In the genomic region with DNA sequence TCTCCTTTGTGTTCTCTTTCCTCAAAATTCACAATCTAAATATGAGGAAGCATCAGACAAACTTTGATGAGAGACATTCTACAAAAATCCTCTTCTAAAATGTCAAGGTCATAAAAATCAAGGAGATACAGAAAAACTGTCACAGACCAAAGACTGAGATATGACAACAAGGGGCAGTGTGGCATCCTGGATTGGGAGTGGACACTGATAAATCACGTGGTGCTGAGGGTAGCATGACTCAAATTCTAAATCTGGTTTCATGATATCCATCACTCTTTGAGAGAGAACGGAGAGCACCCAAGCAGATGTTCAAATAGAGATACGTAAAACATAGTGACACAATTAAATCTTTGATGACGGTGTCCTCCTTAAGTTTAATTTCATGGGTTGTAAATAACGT, we compare ENCODE assay signal across 27 cellular contexts. TPM values are rescaled to one million over a fixed set of nuclear protein-coding genes. Genes with fewer than 3 reads are reported as not detected.
"Had no signal": no experiment of that assay in that cellular context is flagged by ENCODE, and none has a peak within 500 bp of the region (broad histone marks: within the 10 kb centered on the region; RNA-seq: fewer than 3 reads in every experiment).

No MANE protein-coding gene starts in this region.

- H3K79me2 ChIP-seq: parathyroid adenoma had no signal

- H3K36me3 Mint-ChIP-seq: activated CD4-positive, alpha-beta memory T cell treated with anti-CD3 and anti-CD28 coated beads for 36 hours; activated naive CD8-positive, alpha-beta T cell treated with anti-CD3 and anti-CD28 coated beads for 36 hours; memory B cell; naive thymus-derived CD8-positive, alpha-beta T cell; stimulated activated effector memory CD8-positive, alpha-beta T cell treated with anti-CD3 and anti-CD28 coated beads, Interleukin-12 subunit alpha, Interleukin-12 subunit beta, amount 100 ng/mL, for 72 hours had no signal

- H2AFZ ChIP-seq: parathyroid adenoma had no signal

- H3K27me3 ChIP-seq: gastrocnemius medialis, neutrophil, stomach, upper lobe of right lung had no signal

- H3K9ac ChIP-seq: parathyroid adenoma had no signal

- DNase-seq: activated B cell treated with CpG ODN at 0.5 μM for 24 hours; activated CD4-positive, alpha-beta memory T cell treated with anti-CD3 and anti-CD28 coated beads for 36 hours; activated CD4-positive, alpha-beta T cell treated with anti-CD3 and anti-CD28 coated beads for 4 hours; activated naive CD4-positive, alpha-beta T cell; activated naive CD8-positive, alpha-beta T cell treated with anti-CD3 and anti-CD28 coated beads for 36 hours; amniotic stem cell; effector memory CD4-positive, alpha-beta T cell; gastrocnemius medialis; head of caudate nucleus; kidney glomerular epithelial cell; left ventricle myocardium superior; naive thymus-derived CD8-positive, alpha-beta T cell; stimulated activated CD4-positive, alpha-beta T cell treated with anti-CD3 and anti-CD28 coated beads, Interleukin-4, amount 100 ng/mL, for 24 hours; stomach; T-helper 1 cell; T-helper 9 cell; upper lobe of right lung had no signal

- ATAC-seq: activated T-helper 17 cell treated with anti-CD3 and anti-CD28 coated beads, Interleukin-2, amount 50 U/mL, for 72 hours; gastrocnemius medialis; left ventricle myocardium superior; naive thymus-derived CD8-positive, alpha-beta T cell; sciatic nerve; stimulated activated effector memory CD8-positive, alpha-beta T cell treated with anti-CD3 and anti-CD28 coated beads, Interleukin-12 subunit alpha, Interleukin-12 subunit beta, amount 100 ng/mL, for 72 hours; upper lobe of right lung had no signal

- H3K27ac Mint-ChIP-seq: activated B cell treated with CpG ODN at 0.5 μM for 24 hours; activated CD4-positive, alpha-beta memory T cell treated with anti-CD3 and anti-CD28 coated beads for 36 hours; activated naive CD8-positive, alpha-beta T cell treated with anti-CD3 and anti-CD28 coated beads for 36 hours; activated T-helper 17 cell treated with anti-CD3 and anti-CD28 coated beads, Interleukin-2, amount 50 U/mL, for 72 hours; memory B cell; naive thymus-derived CD8-positive, alpha-beta T cell; stimulated activated effector memory CD8-positive, alpha-beta T cell treated with anti-CD3 and anti-CD28 coated beads, Interleukin-12 subunit alpha, Interleukin-12 subunit beta, amount 100 ng/mL, for 72 hours had no signal

- H3K36me3 ChIP-seq: gastrocnemius medialis, neutrophil, stomach, thoracic aorta, upper lobe of right lung had no signal

- H3K9me3 Mint-ChIP-seq: activated B cell treated with CpG ODN at 0.5 μM for 24 hours; activated CD4-positive, alpha-beta memory T cell treated with anti-CD3 and anti-CD28 coated beads for 36 hours; activated naive CD8-positive, alpha-beta T cell treated with anti-CD3 and anti-CD28 coated beads for 36 hours; activated T-helper 17 cell treated with anti-CD3 and anti-CD28 coated beads, Interleukin-2, amount 50 U/mL, for 72 hours; memory B cell; naive thymus-derived CD8-positive, alpha-beta T cell; stimulated activated effector memory CD8-positive, alpha-beta T cell treated with anti-CD3 and anti-CD28 coated beads, Interleukin-12 subunit alpha, Interleukin-12 subunit beta, amount 100 ng/mL, for 72 hours had no signal

- H3K4me3 ChIP-seq: gastrocnemius medialis, stomach, thoracic aorta, upper lobe of right lung had no signal

- H3K27me3 Mint-ChIP-seq: activated CD4-positive, alpha-beta memory T cell treated with anti-CD3 and anti-CD28 coated beads for 36 hours; activated naive CD8-positive, alpha-beta T cell treated with anti-CD3 and anti-CD28 coated beads for 36 hours; activated T-helper 17 cell treated with anti-CD3 and anti-CD28 coated beads, Interleukin-2, amount 50 U/mL, for 72 hours had no signal

- H3K9me3 ChIP-seq: gastrocnemius medialis, neutrophil, stomach, thoracic aorta, upper lobe of right lung had no signal

- H3K27ac ChIP-seq: gastrocnemius medialis, neutrophil, parathyroid adenoma, stomach, thoracic aorta, upper lobe of right lung had no signal

- H3K4me1 Mint-ChIP-seq: activated B cell treated with CpG ODN at 0.5 μM for 24 hours; activated naive CD8-positive, alpha-beta T cell treated with anti-CD3 and anti-CD28 coated beads for 36 hours; activated T-helper 17 cell treated with anti-CD3 and anti-CD28 coated beads, Interleukin-2, amount 50 U/mL, for 72 hours; memory B cell; naive thymus-derived CD8-positive, alpha-beta T cell; stimulated activated effector memory CD8-positive, alpha-beta T cell treated with anti-CD3 and anti-CD28 coated beads, Interleukin-12 subunit alpha, Interleukin-12 subunit beta, amount 100 ng/mL, for 72 hours had no signal

- H3K4me3 Mint-ChIP-seq: activated B cell treated with CpG ODN at 0.5 μM for 24 hours; activated CD4-positive, alpha-beta memory T cell treated with anti-CD3 and anti-CD28 coated beads for 36 hours; activated naive CD8-positive, alpha-beta T cell treated with anti-CD3 and anti-CD28 coated beads for 36 hours; activated T-helper 17 cell treated with anti-CD3 and anti-CD28 coated beads, Interleukin-2, amount 50 U/mL, for 72 hours; memory B cell; naive thymus-derived CD8-positive, alpha-beta T cell; stimulated activated effector memory CD8-positive, alpha-beta T cell treated with anti-CD3 and anti-CD28 coated beads, Interleukin-12 subunit alpha, Interleukin-12 subunit beta, amount 100 ng/mL, for 72 hours had no signal

- H3K4me1 ChIP-seq: gastrocnemius medialis, parathyroid adenoma, stomach, upper lobe of right lung had no signal

RNA-seq across cellular contexts. Expression of gene CARD18, which starts 13.0 kb away (rescaled TPM):
- total RNA-seq: activated B cell treated with CpG ODN at 0.5 μM for 24 hours; activated CD4-positive, alpha-beta memory T cell treated with anti-CD3 and anti-CD28 coated beads for 36 hours; activated naive CD8-positive, alpha-beta T cell treated with anti-CD3 and anti-CD28 coated beads for 36 hours; activated T-helper 17 cell treated with anti-CD3 and anti-CD28 coated beads, Interleukin-2, amount 50 U/mL, for 72 hours; cardiac septum; dermis blood vessel endothelial cell; gastrocnemius medialis; mucosa of gallbladder; naive thymus-derived CD8-positive, alpha-beta T cell; sciatic nerve; stomach; thoracic aorta; upper lobe of right lung had no signal
- polyA plus RNA-seq: naive thymus-derived CD8-positive, alpha-beta T cell had no signal
